ENCODE assay signal across 1 cellular context in genomic region chr17:16286009-16286946, GRCh38.
TF ChIP-seq lines count a peak whose summit lies in the region.

No MANE protein-coding gene starts in this region.

TF ChIP-seq in K562, 482 proteins besides CTCF, POLR2A, EP300 and RAD21 (continued from another document and continues in another):
- TF ChIP-seq ARID4B (CRISPR knock-in tag; IDR thresholded peaks at IDR 0.05) (no peak), MGA (IDR thresholded peaks at IDR 0.05) (peak; percentile 58), HDAC3 (IDR thresholded peaks at IDR 0.05; ENCODE audit: borderline replicate concordance, partially characterized antibody) (peak; percentile 63), MBD2 (IDR thresholded peaks at IDR 0.05; ENCODE audit: borderline replicate concordance, low read depth) (peak; percentile 34; the same call in 1 of the 2 replicates), KDM2B (CRISPR knock-in tag; IDR thresholded peaks at IDR 0.05) (no peak), CUX1 (CRISPR knock-in tag; IDR thresholded peaks at IDR 0.05) (no peak), ZBTB7A (IDR thresholded peaks at IDR 0.05; ENCODE audit: borderline replicate concordance, control insufficient read depth, low read depth, low read length) (peak; percentile 84), TCF7L2 (IDR thresholded peaks at IDR 0.05; ENCODE audit: low read depth, low read length) (no peak), PHF8 (IDR thresholded peaks at IDR 0.05; ENCODE audit: borderline replicate concordance, low read length) (peak; percentile 48; the same call in 1 of the 2 replicates), SRF (CRISPR knock-in tag; IDR thresholded peaks at IDR 0.05) (peak; percentile 97 to 100), TRIM24 (IDR thresholded peaks at IDR 0.05) (peak in 1 of 2 experiments; percentile 9; a peak in 3 of 4 replicates), MNT (conservative IDR thresholded peaks at IDR 0.05) (peak in 1 of 2 experiments; percentile 44; a peak in 1 of 4 replicates), MCM7 (IDR thresholded peaks at IDR 0.05) (no peak), NFRKB (IDR thresholded peaks at IDR 0.05; ENCODE audit: low read depth) (peak; percentile 74), ZBTB5 (IDR thresholded peaks at IDR 0.05) (no peak), ETV5 (CRISPR knock-in tag; IDR thresholded peaks at IDR 0.05; ENCODE audit: low read depth) (peak; percentile 70; the same call in 1 of the 2 replicates), CBFA2T2 (conservative IDR thresholded peaks at IDR 0.05) (peak; percentile 53), MLLT1 (IDR thresholded peaks at IDR 0.05) (0 out of 4 replicates have a peak, but pooled peaks of 1 of the 2 experiments have one; percentile 59), CEBPB (tag; IDR thresholded peaks at IDR 0.05) (peak; percentile 94), ZNF395 (CRISPR knock-in tag; IDR thresholded peaks at IDR 0.05) (peak; percentile 60), DNMT1 (IDR thresholded peaks at IDR 0.05) (no peak)
